8 cellular contexts compared by ENCODE assay signal in genomic region chr7:108525327-108525984, GRCh38. TPM values are rescaled to one million over a fixed set of nuclear protein-coding genes. Genes with fewer than 3 reads are reported as not detected.
DNase-seq lines count a peak whose midpoint lies in the region; TF ChIP-seq lines count a peak whose summit lies in the region.

No MANE protein-coding gene starts in this region.

- H3K27me3 Mint-ChIP-seq in HFFc6 (ENCODE audit: insufficient read depth): peaks cover 4% of the 10 kb centered on the region

- H3K9me3 ChIP-seq in MG63 (no peaks in the 10 kb centered on the region), muscle layer of colon (ENCODE audit: low read length) (no peaks in the 10 kb centered on the region)

- H3K4me3 Mint-ChIP-seq in HFFc6: peak overlapping the region; percentile 96

- no peak for TF ChIP-seq CTCF in HFFc6 (IDR thresholded peaks at IDR 0.05)
- TF ChIP-seq CTCF in epithelial cell of esophagus (IDR thresholded peaks at IDR 0.05; ENCODE audit: insufficient read depth, low read depth, low read length, missing control alignments): no peak

- H3K36me3 Mint-ChIP-seq in HFFc6 (ENCODE audit: low read depth): no peaks in the 10 kb centered on the region

- H3K36me3 ChIP-seq in MG63: no peaks in the 10 kb centered on the region
- H3K36me3 ChIP-seq in muscle layer of colon (ENCODE audit: insufficient read depth, low read length): no peaks in the 10 kb centered on the region

- H3K27me3 ChIP-seq in MG63 (no peaks in the 10 kb centered on the region), muscle layer of colon (ENCODE audit: control insufficient read depth in 1 of 2, insufficient read depth in 2 of 2, low read length in 2 of 2) (no peaks in the 10 kb centered on the region)

- H3K4me3 ChIP-seq in GM08714 (ENCODE audit: low read length) (peak overlapping the region; percentile 76), MG63 (peak overlapping the region; percentile 67), epithelial cell of esophagus (ENCODE audit: low read length) (peak overlapping the region; percentile 86), muscle layer of colon (ENCODE audit: low read depth in 1 of 2, low read length in 2 of 2) (peak overlapping the region; percentile 75 to 89)

- DNase-seq in A172 (ENCODE audit: low spot score) (peak; percentile 82), HFFc6 (peak; percentile 75), MG63 (peak; percentile 79), SW 1271 (lab: John Stamatoyannopoulos, UW) (peak; percentile 85 to 92), epithelial cell of esophagus (ENCODE audit: low read depth) (peak; percentile 88)
- no peak for DNase-seq in central memory CD4-positive, alpha-beta T cell

- H3K4me1 Mint-ChIP-seq in HFFc6 (ENCODE audit: low read depth): peaks cover 32% of the 10 kb centered on the region

- no peaks in the 10 kb centered on the region for H3K9me3 Mint-ChIP-seq in HFFc6

- peak overlapping the region; percentile 99 for H3K27ac Mint-ChIP-seq in HFFc6

- H3K27ac ChIP-seq in muscle layer of colon (ENCODE audit: low read depth, low read length): peak overlapping the region; percentile 95

- peaks cover 36% of the 10 kb centered on the region for H3K4me1 ChIP-seq in muscle layer of colon (ENCODE audit: insufficient read depth, low read length)

- H3K9ac ChIP-seq in muscle layer of colon (ENCODE audit: low read length): peak overlapping the region; percentile 52

RNA-seq across cellular contexts. Expression of gene PNPLA8, which starts 0.5 kb away (rescaled TPM):
- 27.3 and 40.7 TPM in 2 replicates for total RNA-seq in A172 (2014; rRNA removed; shearing (Covaris generic))
- 10 to 100 TPM; 16.2 to 18.7 (median 17.8) TPM for total RNA-seq in HFFc6 (2021; fragmentation: NEBNext Ultra II Directional; extraction: Animal tissue kit (Norgen Biotek cat#: 25700))
- 9.9 and 31.0 TPM in 2 replicates for total RNA-seq in MG63 (2014; rRNA removed; shearing (Covaris generic); ENCODE audit: low replicate concordance)

RNA-seq across cellular contexts. Expression of gene THAP5, which starts 44.0 kb away (rescaled TPM):
- 45.6 and 50.8 TPM in 2 replicates for total RNA-seq in A172 (2014; rRNA removed; shearing (Covaris generic))
- total RNA-seq in HFFc6 (2021; fragmentation: NEBNext Ultra II Directional; extraction: Animal tissue kit (Norgen Biotek cat#: 25700)): 10 to 100 TPM; 20.2 to 26.3 (median 24.5) TPM
- total RNA-seq in MG63 (2014; rRNA removed; shearing (Covaris generic); ENCODE audit: low replicate concordance): 12.6 and 40.4 TPM in 2 replicates

RNA-seq across cellular contexts. Expression of gene DNAJB9, which starts 44.2 kb away (rescaled TPM):
- total RNA-seq in A172 (2014; rRNA removed; shearing (Covaris generic)): 24.1 and 67.7 TPM in 2 replicates
- total RNA-seq in HFFc6 (2021; fragmentation: NEBNext Ultra II Directional; extraction: Animal tissue kit (Norgen Biotek cat#: 25700)): 10 to 100 TPM; 12.3 to 21.3 (median 14.0) TPM
- 13.9 and 37.2 TPM in 2 replicates for total RNA-seq in MG63 (2014; rRNA removed; shearing (Covaris generic); ENCODE audit: low replicate concordance)
